22 cellular contexts compared by ENCODE assay signal in genomic region chr1:3236955-3237354, GRCh38.
A peak's percentile ranks its signal among the peaks of the same experiment; 100 is the strongest.
DNase-seq lines count a peak whose midpoint lies in the region; ATAC-seq and TF ChIP-seq lines count a peak whose summit lies in the region.
"Had no signal": no experiment of that assay in that cellular context is flagged by ENCODE, and none has a peak within 500 bp of the region (broad histone marks: within the 10 kb centered on the region; RNA-seq: fewer than 3 reads in every experiment).

No MANE protein-coding gene starts in this region.

- H2BK15ac ChIP-seq in neuronal stem cell (ENCODE audit: low read length) = peak overlapping the region; percentile 86

- ATAC-seq in thoracic aorta (ENCODE audit: insufficient number of reproducible peaks, low FRiP score, low read depth) (no peak), GM21381 (IDR thresholded peaks at IDR 0.05; ENCODE audit: unreplicated experiment) (no peak)
- ATAC-seq: A549, GM12878 had no signal

- H2BK5ac ChIP-seq in neuronal stem cell (ENCODE audit: low read length) = no peak overlapping the region

- H2AFZ ChIP-seq in neuronal stem cell (ENCODE audit: low read length) = no peak overlapping the region

- H3K9me3 ChIP-seq in ascending aorta = no peaks in the 10 kb centered on the region
- H3K9me3 ChIP-seq in neuronal stem cell (replicated peaks in 1 of 2; ENCODE audit: control insufficient read depth in 2 of 2, insufficient read depth in 1 of 2, low read depth in 1 of 2, low read length in 2 of 2) = peaks cover 0 to 5% of the 10 kb centered on the region in 2 donors
- H3K9me3 ChIP-seq in thoracic aorta = no peaks in the 10 kb centered on the region
- H3K9me3 ChIP-seq: A549; BE2C; BLaER1 treated with 17β-estradiol and CSF1 and Interleukin-3, amounts not matched to agents 10 nM and 100 nM; HAP-1 had no signal

- peaks cover 7% of the 10 kb centered on the region for H3K79me1 ChIP-seq in neuronal stem cell (ENCODE audit: low read depth, low read length)

- H3K23ac ChIP-seq in neuronal stem cell (ENCODE audit: low read depth, low read length, poor library complexity) = no peak overlapping the region

- peak overlapping the region; percentile 17 for H3K4ac ChIP-seq in neuronal stem cell (ENCODE audit: low read length)

- H3K27me3 ChIP-seq in ascending aorta (no peaks in the 10 kb centered on the region), neuronal stem cell (ENCODE audit: control insufficient read depth in 3 of 3, insufficient read depth in 3 of 3, low read depth in 1 of 3, low read length in 3 of 3) (peaks cover 0 to 55% (median 0%) of the 10 kb centered on the region in 3 experiments), thoracic aorta (replicated peaks; ENCODE audit: insufficient read depth) (no peaks in the 10 kb centered on the region)
- H3K27me3 ChIP-seq: BE2C had no signal

- H3K4me2 ChIP-seq in neuronal stem cell (ENCODE audit: insufficient read depth, low read length, poor library complexity, severe bottlenecking) = no peak overlapping the region
- H3K4me2 ChIP-seq: A549; BLaER1 treated with 17β-estradiol and CSF1 and Interleukin-3, amounts not matched to agents 10 nM and 100 nM had no signal

- peak overlapping the region; percentile 94 for H2AK5ac ChIP-seq in neuronal stem cell (ENCODE audit: low read depth, low read length)

- H3K4me1 ChIP-seq in ascending aorta (peaks cover 5 to 32% of the 10 kb centered on the region in 2 donors), neuronal stem cell (ENCODE audit: control insufficient read depth in 2 of 2, insufficient read depth in 1 of 2, low read depth in 1 of 2, low read length in 2 of 2) (peaks cover 0 to 11% of the 10 kb centered on the region in 2 donors), thoracic aorta (ENCODE audit: control insufficient read depth in 1 of 2, low read depth in 2 of 2) (peaks cover 22 to 59% of the 10 kb centered on the region in 2 donors)
- H3K4me1 ChIP-seq: A549, BE2C, HAP-1 had no signal

- no peak overlapping the region for H4K91ac ChIP-seq in neuronal stem cell (ENCODE audit: low read depth, low read length, poor library complexity)

- H3K4me3 ChIP-seq in ascending aorta (no peak overlapping the region), neuronal stem cell (ENCODE audit: low read length in 2 of 2) (no peak overlapping the region), thoracic aorta (no peak overlapping the region)
- H3K4me3 ChIP-seq: A549; BLaER1 treated with 17β-estradiol and CSF1 and Interleukin-3, amounts not matched to agents 10 nM and 100 nM; GM12878; HAP-1 had no signal

- H2BK12ac ChIP-seq in neuronal stem cell (ENCODE audit: low read length) = no peak overlapping the region

- H4K8ac ChIP-seq in neuronal stem cell (ENCODE audit: low read depth, low read length) = no peak overlapping the region

- no peak for DNase-seq in ascending aorta (ENCODE audit: low spot score in 2 of 2)
- no peak for DNase-seq in neuronal stem cell (ENCODE audit: low spot score)
- no peak for DNase-seq in thoracic aorta (ENCODE audit: low spot score)
- DNase-seq in NCI-H1048 (lab: John Stamatoyannopoulos, UW) = no peak
- DNase-seq in NCI-H1694 treated with DMSO at 0.1 percent for 48 hours (lab: John Stamatoyannopoulos, UW) = no peak
- DNase-seq: 8988T; ACHN; AML-193; BE2C; CD4-positive, alpha-beta T cell; CD8-positive, alpha-beta memory T cell; DMS 273 treated with DMSO at 0.1 percent for 48 hours; DMS79; EL; GDM1; GOT3; HFFc6 had no signal

- H3K9ac ChIP-seq in neuronal stem cell (ENCODE audit: low read depth, low read length, poor library complexity) = no peak overlapping the region
- H3K9ac ChIP-seq: BLaER1 treated with 17β-estradiol and CSF1 and Interleukin-3, amounts not matched to agents 10 nM and 100 nM had no signal

- H2BK120ac ChIP-seq in neuronal stem cell (ENCODE audit: low read depth, low read length) = no peak overlapping the region

- no peak for TF ChIP-seq CTCF in ascending aorta (IDR thresholded peaks at IDR 0.05)
- no peak for TF ChIP-seq CTCF in thoracic aorta (IDR thresholded peaks at IDR 0.05)

- H3K18ac ChIP-seq in neuronal stem cell (ENCODE audit: low read length) = peak overlapping the region; percentile 93

- H3K36me3 ChIP-seq in ascending aorta (no peaks in the 10 kb centered on the region), neuronal stem cell (replicated peaks in 1 of 2; ENCODE audit: control insufficient read depth in 2 of 2, insufficient read depth in 2 of 2, low read length in 2 of 2) (no peaks in the 10 kb centered on the region), thoracic aorta (no peaks in the 10 kb centered on the region)
- H3K36me3 ChIP-seq: BE2C; BLaER1 treated with 17β-estradiol and CSF1 and Interleukin-3, amounts not matched to agents 10 nM and 100 nM; HAP-1 had no signal

- H3K27ac ChIP-seq in ascending aorta = peak overlapping the region; percentile 73 to 83
- no peak overlapping the region for H3K27ac ChIP-seq in neuronal stem cell (replicated peaks; ENCODE audit: low read length)
- H3K27ac ChIP-seq in thoracic aorta = peak overlapping the region; percentile 93 to 96
- H3K27ac ChIP-seq: A549; BLaER1 treated with 17β-estradiol and CSF1 and Interleukin-3, amounts not matched to agents 10 nM and 100 nM had no signal

- no peak overlapping the region for H3K14ac ChIP-seq in neuronal stem cell (ENCODE audit: low read length)

- WGBS in neuronal stem cell (ENCODE audit: extremely low coverage in 2 of 2, insufficient read length in 2 of 2, insufficient replicate concordance in 1 of 2), 2 donors = no CpG with 5 or more reads among the region's 7 CpGs

- intact Hi-C loops in ascending aorta (cut with DNase I) = no loop called here
